9 cellular contexts compared by ENCODE assay signal in genomic region chr16:66844009-66844341, GRCh38. TPM values are rescaled to one million over a fixed set of nuclear protein-coding genes. Genes with fewer than 3 reads are reported as not detected.
A peak's percentile ranks its signal among the peaks of the same experiment; 100 is the strongest.
DNase-seq lines count a peak whose midpoint lies in the region; ATAC-seq and TF ChIP-seq lines count a peak whose summit lies in the region.
"Had no signal": no experiment of that assay in that cellular context is flagged by ENCODE, and none has a peak within 500 bp of the region (broad histone marks: within the 10 kb centered on the region; RNA-seq: fewer than 3 reads in every experiment).

No MANE protein-coding gene starts in this region.

- CTCF ChIA-PET in WTC11 (lab: Charles Lee), result interaction anchor here (1.3 to 6.5 kb wide), 3 partner anchors 13 to 29 kb away, joined by 3 to 76 read pairs (median 17); partner anchors contain the start of gene NAE1

- H3K4me3 ChIP-seq in H7 (ENCODE audit: insufficient read depth, low read depth, low read length) (peak overlapping the region; percentile 66), iPS-18c (ENCODE audit: insufficient read depth, low read depth, low read length) (peak overlapping the region; percentile 71), gastrocnemius medialis (peak overlapping the region; percentile 30 to 63 (median 54))

- H3K9me3 ChIP-seq in iPS-18c (ENCODE audit: control insufficient read depth, insufficient read depth, low read length) (no peaks in the 10 kb centered on the region), gastrocnemius medialis (no peaks in the 10 kb centered on the region)

- POLR2A ChIA-PET in WTC11 (lab: Charles Lee), result no interaction called here

- no peaks in the 10 kb centered on the region for H3K9me3 Mint-ChIP-seq in WTC11

- H3K27me3 Mint-ChIP-seq in WTC11 (ENCODE audit: low read depth), result peaks cover 90% of the 10 kb centered on the region

- no peaks in the 10 kb centered on the region for H3K36me3 Mint-ChIP-seq in WTC11

- H3K36me3 ChIP-seq in H7 (replicated peaks; ENCODE audit: control insufficient read depth, insufficient read depth, low read length) (no peaks in the 10 kb centered on the region), gastrocnemius medialis (no peaks in the 10 kb centered on the region)

- H3K4me1 Mint-ChIP-seq in WTC11, result peaks cover 13% of the 10 kb centered on the region

- ATAC-seq in WTC11, result peak; percentile 74
- no peak for ATAC-seq in gastrocnemius medialis

- peaks cover 0 to 6% of the 10 kb centered on the region in 2 donors for H3K4me1 ChIP-seq in gastrocnemius medialis

- H3K27me3 ChIP-seq in H7 (ENCODE audit: control insufficient read depth, insufficient read depth, low read length) (peaks cover 51% of the 10 kb centered on the region), gastrocnemius medialis (peaks cover 25 to 30% (median 26%) of the 10 kb centered on the region in 3 donors)

- no peak overlapping the region for H3K27ac Mint-ChIP-seq in WTC11

- no peak for TF ChIP-seq CTCF in WTC11 (IDR thresholded peaks at IDR 0.05)
- no peak for TF ChIP-seq CTCF in gastrocnemius medialis (IDR thresholded peaks at IDR 0.05 in 4 of 5, conservative IDR thresholded peaks at IDR 0.05 in 1 of 5)

- in situ Hi-C loops in gastrocnemius medialis (cut with MboI; ENCODE audit: low sequenced_read_pairs in 4 of 4), result no loop called here

- H3K4me3 Mint-ChIP-seq in WTC11, result peak overlapping the region; percentile 81

- no peak for TF ChIP-seq POLR2A in gastrocnemius medialis (IDR thresholded peaks at IDR 0.05)

- no peak overlapping the region for H3K27ac ChIP-seq in gastrocnemius medialis
- H3K27ac ChIP-seq: VCaP had no signal

- intact Hi-C loops in gastrocnemius medialis (cut with DNase I; ENCODE audit: low total_unique reads), result no loop called here

- DNase-seq in H7 (no peak), WTC11 (ENCODE audit: low spot score) (no peak), gastrocnemius medialis (no peak), HT-29 (ENCODE audit: low spot score) (no peak), RPMI8226 (no peak), NCI-H1436 treated with DMSO at 0.1 percent for 48 hours (lab: John Stamatoyannopoulos, UW) (no peak)
- DNase-seq: small intestine had no signal

TF ChIP-seq in WTC11, 78 proteins besides CTCF, POLR2A, EP300 and RAD21:
- TF ChIP-seq ZNF423 (CRISPR knock-in tag; IDR thresholded peaks at IDR 0.05) (no peak), GRHL2 (CRISPR knock-in tag; IDR thresholded peaks at IDR 0.05; ENCODE audit: insufficient replicate concordance, severe bottlenecking) (no peak), IRF2 (CRISPR knock-in tag; IDR thresholded peaks at IDR 0.05; ENCODE audit: borderline replicate concordance, low read depth) (no peak), IRF1 (CRISPR knock-in tag; IDR thresholded peaks at IDR 0.05) (no peak), ZBTB21 (CRISPR knock-in tag; IDR thresholded peaks at IDR 0.05; ENCODE audit: borderline replicate concordance) (no peak), ZNF232 (CRISPR knock-in tag; IDR thresholded peaks at IDR 0.05) (no peak), ZNF396 (CRISPR knock-in tag; IDR thresholded peaks at IDR 0.05; ENCODE audit: borderline replicate concordance) (no peak)
- TF ChIP-seq, protein P1, sequence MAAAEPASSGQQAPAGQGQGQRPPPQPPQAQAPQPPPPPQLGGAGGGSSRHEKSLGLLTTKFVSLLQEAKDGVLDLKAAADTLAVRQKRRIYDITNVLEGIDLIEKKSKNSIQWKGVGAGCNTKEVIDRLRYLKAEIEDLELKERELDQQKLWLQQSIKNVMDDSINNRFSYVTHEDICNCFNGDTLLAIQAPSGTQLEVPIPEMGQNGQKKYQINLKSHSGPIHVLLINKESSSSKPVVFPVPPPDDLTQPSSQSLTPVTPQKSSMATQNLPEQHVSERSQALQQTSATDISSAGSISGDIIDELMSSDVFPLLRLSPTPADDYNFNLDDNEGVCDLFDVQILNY (CRISPR knock-in tag; IDR thresholded peaks at IDR 0.05), result no peak
- TF ChIP-seq, protein P2, sequence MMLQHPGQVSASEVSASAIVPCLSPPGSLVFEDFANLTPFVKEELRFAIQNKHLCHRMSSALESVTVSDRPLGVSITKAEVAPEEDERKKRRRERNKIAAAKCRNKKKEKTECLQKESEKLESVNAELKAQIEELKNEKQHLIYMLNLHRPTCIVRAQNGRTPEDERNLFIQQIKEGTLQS (CRISPR knock-in tag; conservative IDR thresholded peaks at IDR 0.05), result no peak
TF ChIP-seq in WTC11: peak in this region for 0.

RNA-seq across cellular contexts. Expression of gene CA7, which starts 0.2 kb away (rescaled TPM):
- 0.48 and 0.78 TPM in 2 replicates for total RNA-seq in H7 (2014; rRNA removed; shearing (Covaris generic))
- total RNA-seq in WTC11 (2021) (1.4 to 2.2 TPM (median 1.6 TPM) in 3 replicates), gastrocnemius medialis (under 1 TPM in 1 of 4 donors, not detected in 3; 0.19 TPM)
- not detected in 2 replicates for total RNA-seq in HT-29 (2014; rRNA removed; shearing (Covaris generic))

RNA-seq across cellular contexts. Expression of gene NAE1, which starts 13.2 kb away (rescaled TPM):
- 149 and 165 TPM in 2 replicates for total RNA-seq in H7 (2014; rRNA removed; shearing (Covaris generic))
- total RNA-seq in WTC11 (2021), result 103 to 129 TPM (median 107 TPM) in 3 replicates
- 10 to 100 TPM; 29.1 to 57.0 (median 34.8) TPM for total RNA-seq in gastrocnemius medialis
- total RNA-seq in HT-29 (2014; rRNA removed; shearing (Covaris generic)), result 28.7 and 38.5 TPM in 2 replicates

RNA-seq across cellular contexts. Expression of gene PDP2, which starts 36.3 kb away (rescaled TPM):
- total RNA-seq in H7 (2014; rRNA removed; shearing (Covaris generic)), result 10.5 and 23.7 TPM in 2 replicates
- 26.4 to 28.4 TPM (median 27.0 TPM) in 3 replicates for total RNA-seq in WTC11 (2021)
- total RNA-seq in gastrocnemius medialis, result 1 to 10 TPM; 2.2 to 5.2 (median 4.1) TPM
- 2.8 and 5.3 TPM in 2 replicates for total RNA-seq in HT-29 (2014; rRNA removed; shearing (Covaris generic))

RNA-seq across cellular contexts. Expression of gene TERB1, which starts 42.6 kb away (rescaled TPM):
- total RNA-seq in H7 (2014; rRNA removed; shearing (Covaris generic)), result 0.11 TPM in 1 of 2 replicates, not detected in the other
- total RNA-seq in WTC11 (2021) (not detected in 3 replicates), gastrocnemius medialis (not detected)
- total RNA-seq in HT-29 (2014; rRNA removed; shearing (Covaris generic)), result not detected in 2 replicates
